ENCODE assay signal across 8 cellular contexts in genomic region chr20:3753098-3753497, GRCh38.
DNase-seq lines count a peak whose midpoint lies in the region; ATAC-seq and TF ChIP-seq lines count a peak whose summit lies in the region.

No MANE protein-coding gene starts in this region.

- H3K27ac ChIP-seq in VCaP, result no peak overlapping the region

- peak; percentile 72 for TF ChIP-seq CTCF in VCaP (conservative IDR thresholded peaks at IDR 0.05)

- no peak for ATAC-seq in GM21390 (IDR thresholded peaks at IDR 0.05; ENCODE audit: unreplicated experiment)

- peak; percentile 55 for DNase-seq in activated gamma-delta T cell treated with Interleukin-2 at 50 U/mL for 16 hours
- no peak for DNase-seq in activated gamma-delta T cell (lab: John Stamatoyannopoulos, UW)
- peak; percentile 24 for DNase-seq in NCI-H1436 treated with DMSO at 0.1 percent for 48 hours (lab: John Stamatoyannopoulos, UW)
- DNase-seq in cerebellar cortex (ENCODE audit: low spot score), result peak; percentile 66
- DNase-seq in left kidney (ENCODE audit: low read depth, low spot score), result peak; percentile 85
- peak; percentile 48 for DNase-seq in stimulated activated CD8-positive, alpha-beta memory T cell treated with anti-CD3 and anti-CD28 coated beads, Interleukin-15, amount 100 ng/mL, for 1 hour (ENCODE audit: low read depth)
